Comparison of ENCODE assay signal across 8 cellular contexts in genomic region chr3:13012228-13012691, GRCh38.
DNase-seq lines count a peak whose midpoint lies in the region; ATAC-seq and TF ChIP-seq lines count a peak whose summit lies in the region.

No MANE protein-coding gene starts in this region.

- H3K27me3 ChIP-seq in CD4-positive, CD25-positive, alpha-beta regulatory T cell (ENCODE audit: control insufficient read depth, insufficient read depth, low read length) = no peaks in the 10 kb centered on the region
- no peaks in the 10 kb centered on the region for H3K27me3 ChIP-seq in esophagus squamous epithelium

- peaks cover 30 to 86% (median 61%) of the 10 kb centered on the region in 4 donors for H3K4me1 Mint-ChIP-seq in CD4-positive, CD25-positive, alpha-beta regulatory T cell
- peaks cover 84% of the 10 kb centered on the region for H3K4me1 Mint-ChIP-seq in activated CD4-positive, alpha-beta T cell treated with anti-CD3 and anti-CD28 coated beads, Interleukin-2, amount 10 ng/mL, durations not matched to agents 7 days and 5 days

- no peaks in the 10 kb centered on the region for H3K27me3 Mint-ChIP-seq in CD4-positive, CD25-positive, alpha-beta regulatory T cell
- no peaks in the 10 kb centered on the region for H3K27me3 Mint-ChIP-seq in activated CD4-positive, alpha-beta T cell treated with anti-CD3 and anti-CD28 coated beads, Interleukin-2, amount 10 ng/mL, durations not matched to agents 7 days and 5 days

- no peak for TF ChIP-seq CTCF in esophagus squamous epithelium (IDR thresholded peaks at IDR 0.05)

- ATAC-seq in CD4-positive, CD25-positive, alpha-beta regulatory T cell (ENCODE audit: low read depth in 2 of 2) = peak in 1 of 2 donors; percentile 15
- ATAC-seq in GM19463 (IDR thresholded peaks at IDR 0.05; ENCODE audit: unreplicated experiment) = peak; percentile 31

- peak overlapping the region; percentile 96 for H3K27ac ChIP-seq in CD4-positive, CD25-positive, alpha-beta regulatory T cell (ENCODE audit: insufficient read depth, low read length, poor library complexity, severe bottlenecking)
- peak overlapping the region; percentile 39 to 92 (median 77) for H3K27ac ChIP-seq in esophagus squamous epithelium

- H3K9me3 ChIP-seq in CD4-positive, CD25-positive, alpha-beta regulatory T cell (ENCODE audit: control insufficient read depth in 2 of 2, low read length in 2 of 2) = no peaks in the 10 kb centered on the region
- no peaks in the 10 kb centered on the region for H3K9me3 ChIP-seq in esophagus squamous epithelium

- peak; percentile 26 to 80 (median 35) for DNase-seq in CD4-positive, CD25-positive, alpha-beta regulatory T cell
- DNase-seq in HT1080 (ENCODE audit: low read depth) (peak; percentile 77), esophagus squamous epithelium (lab: John Stamatoyannopoulos, UW) (no peak), RKO (ENCODE audit: low spot score) (no peak), HEK293T (ENCODE audit: extremely low spot score) (no peak)
- DNase-seq in activated CD4-positive, alpha-beta T cell treated with anti-CD3 and anti-CD28 coated beads, Interleukin-2, amount 10 ng/mL, durations not matched to agents 7 days and 5 days = peak; percentile 40
- peak; percentile 73 for DNase-seq in stimulated activated CD4-positive, alpha-beta T cell treated with anti-CD3 and anti-CD28 coated beads, Interleukin-15, amount 100 ng/mL, for 24 hours

- CTCF ChIA-PET in activated CD4-positive, alpha-beta T cell treated with anti-CD3 and anti-CD28 coated beads, Interleukin-2, amount 10 ng/mL, durations not matched to agents 7 days and 5 days (lab: Charles Lee) = interaction anchor here (0.9 to 4.1 kb wide), 8 partner anchors 8 to 440 kb away, joined by 3 to 42 read pairs (median 4); partner anchors contain the start of gene RPL32
- CTCF ChIA-PET in HEK293T (lab: Yijun Ruan, JAX) = interaction anchor here (2.2 kb wide), 1 partner anchor 17 kb away, joined by 6 read pairs; no protein-coding TSS in a partner anchor

- H3K4me3 ChIP-seq in CD4-positive, CD25-positive, alpha-beta regulatory T cell (ENCODE audit: low read depth, low read length) = peak overlapping the region; percentile 39
- no peak overlapping the region for H3K4me3 ChIP-seq in esophagus squamous epithelium

- H3K9me3 Mint-ChIP-seq in CD4-positive, CD25-positive, alpha-beta regulatory T cell = peaks cover 0 to 2% (median 0%) of the 10 kb centered on the region in 7 donors
- H3K9me3 Mint-ChIP-seq in activated CD4-positive, alpha-beta T cell treated with anti-CD3 and anti-CD28 coated beads, Interleukin-2, amount 10 ng/mL, durations not matched to agents 7 days and 5 days = no peaks in the 10 kb centered on the region

- peaks cover 100% of the 10 kb centered on the region for H3K4me1 ChIP-seq in CD4-positive, CD25-positive, alpha-beta regulatory T cell (ENCODE audit: control insufficient read depth, insufficient read depth, low read length, poor library complexity, severe bottlenecking)
- peaks cover 10 to 69% (median 31%) of the 10 kb centered on the region in 3 donors for H3K4me1 ChIP-seq in esophagus squamous epithelium

- 53 to 55% methylated on average over 2 to 5 of the region's 5 CpGs for WGBS in esophagus squamous epithelium, 2 donors

- peaks cover 18% of the 10 kb centered on the region for H3K36me3 Mint-ChIP-seq in CD4-positive, CD25-positive, alpha-beta regulatory T cell
- H3K36me3 Mint-ChIP-seq in activated CD4-positive, alpha-beta T cell treated with anti-CD3 and anti-CD28 coated beads, Interleukin-2, amount 10 ng/mL, durations not matched to agents 7 days and 5 days (ENCODE audit: low read depth) = peaks cover 42% of the 10 kb centered on the region

- peak overlapping the region; percentile 83 to 96 (median 92) for H3K4me3 Mint-ChIP-seq in CD4-positive, CD25-positive, alpha-beta regulatory T cell
- peak overlapping the region; percentile 59 for H3K4me3 Mint-ChIP-seq in activated CD4-positive, alpha-beta T cell treated with anti-CD3 and anti-CD28 coated beads, Interleukin-2, amount 10 ng/mL, durations not matched to agents 7 days and 5 days

- intact Hi-C loops in esophagus squamous epithelium (cut with DNase I) = no loop called here

- POLR2A ChIA-PET in activated CD4-positive, alpha-beta T cell treated with anti-CD3 and anti-CD28 coated beads, Interleukin-2, amount 10 ng/mL, durations not matched to agents 7 days and 5 days (lab: Charles Lee) = no interaction called here
- POLR2A ChIA-PET in HEK293T (lab: Yijun Ruan, JAX) = interaction anchor here (1.4 kb wide), 1 partner anchor 17 kb away, joined by 6 read pairs; no protein-coding TSS in a partner anchor

- H3K27ac Mint-ChIP-seq in CD4-positive, CD25-positive, alpha-beta regulatory T cell = peak overlapping the region; percentile 97 to 100 (median 97)
- H3K27ac Mint-ChIP-seq in activated CD4-positive, alpha-beta T cell treated with anti-CD3 and anti-CD28 coated beads, Interleukin-2, amount 10 ng/mL, durations not matched to agents 7 days and 5 days = peak overlapping the region; percentile 99

- H3K36me3 ChIP-seq in CD4-positive, CD25-positive, alpha-beta regulatory T cell (ENCODE audit: control insufficient read depth, insufficient read depth, low read length) = peaks cover 6% of the 10 kb centered on the region
- H3K36me3 ChIP-seq in esophagus squamous epithelium = no peaks in the 10 kb centered on the region

- TF ChIP-seq POLR2A in esophagus squamous epithelium (IDR thresholded peaks at IDR 0.05) = peak in 1 of 4 donors; percentile 50

TF ChIP-seq in HEK293T, 16 proteins besides CTCF, POLR2A, EP300 and RAD21:
- TF ChIP-seq BHLHE40 (IDR thresholded peaks at IDR 0.05; ENCODE audit: borderline replicate concordance) (no peak), FOXM1 (IDR thresholded peaks at IDR 0.05; ENCODE audit: borderline replicate concordance) (no peak)

Comparison
In these comparisons a context has a peak if more than half of its experiments do, and no peak if none do; other contexts are left out.
1. DNase-seq: peak in CD4-positive, CD25-positive, alpha-beta regulatory T cell (3 of 3), HT1080 (single experiment), activated CD4-positive, alpha-beta T cell treated with anti-CD3 and anti-CD28 coated beads, Interleukin-2, amount 10 ng/mL, durations not matched to agents 7 days and 5 days (single experiment) and stimulated activated CD4-positive, alpha-beta T cell treated with anti-CD3 and anti-CD28 coated beads, Interleukin-15, amount 100 ng/mL, for 24 hours (single experiment); none in esophagus squamous epithelium (single experiment), RKO (single experiment) and HEK293T (single experiment).